ENCODE assay signal across 1 cellular context in genomic region chr20:63859166-63859699, GRCh38.
TF ChIP-seq lines count a peak whose summit lies in the region.

No MANE protein-coding gene starts in this region.

TF ChIP-seq in HepG2, 621 proteins besides CTCF, POLR2A, EP300 and RAD21 (continues in another document):
- TF ChIP-seq MXD4 (CRISPR knock-in tag; IDR thresholded peaks at IDR 0.05) (0 out of 2 replicates have a peak, but pooled peaks have one; percentile 15), ZSCAN21 (CRISPR knock-in tag; IDR thresholded peaks at IDR 0.05; ENCODE audit: borderline replicate concordance) (0 out of 2 replicates have a peak, but pooled peaks have one; percentile 17), ZNF598 (CRISPR knock-in tag; IDR thresholded peaks at IDR 0.05; ENCODE audit: borderline replicate concordance) (0 out of 2 replicates have a peak, but pooled peaks have one; percentile 9), FOSL2 (CRISPR knock-in tag; IDR thresholded peaks at IDR 0.05) (no peak), IRX3 (CRISPR knock-in tag; IDR thresholded peaks at IDR 0.05; ENCODE audit: borderline replicate concordance, low read depth) (0 out of 2 replicates have a peak, but pooled peaks have one; percentile 58), ZNF251 (CRISPR knock-in tag; IDR thresholded peaks at IDR 0.05) (0 out of 2 replicates have a peak, but pooled peaks have one; percentile 86), ISX (CRISPR knock-in tag; conservative IDR thresholded peaks at IDR 0.05) (0 out of 2 replicates have a peak, but pooled peaks have one; percentile 91), NCOA5 (CRISPR knock-in tag; IDR thresholded peaks at IDR 0.05) (0 out of 2 replicates have a peak, but pooled peaks have one; percentile 73), PITX1 (CRISPR knock-in tag; IDR thresholded peaks at IDR 0.05) (no peak), NFKB2 (CRISPR knock-in tag; IDR thresholded peaks at IDR 0.05; ENCODE audit: borderline replicate concordance) (0 out of 2 replicates have a peak, but pooled peaks have one; percentile 27), ZBTB44 (CRISPR knock-in tag; IDR thresholded peaks at IDR 0.05) (no peak), DZIP1 (CRISPR knock-in tag; IDR thresholded peaks at IDR 0.05) (0 out of 2 replicates have a peak, but pooled peaks have one; percentile 51), STAT6 (CRISPR knock-in tag; IDR thresholded peaks at IDR 0.05; ENCODE audit: borderline replicate concordance) (peak; percentile 90; the same call in 1 of the 2 replicates), NRL (CRISPR knock-in tag; IDR thresholded peaks at IDR 0.05; ENCODE audit: borderline replicate concordance) (peak; percentile 67), HDAC6 (IDR thresholded peaks at IDR 0.05; ENCODE audit: low read depth, low read length) (no peak), POLR2AphosphoS5 (IDR thresholded peaks at IDR 0.05; ENCODE audit: low read depth, low read length) (peak; percentile 27; the same call in 1 of the 2 replicates), MXD1 (CRISPR knock-in tag; IDR thresholded peaks at IDR 0.05) (no peak), ZNF232 (CRISPR knock-in tag; IDR thresholded peaks at IDR 0.05; ENCODE audit: borderline replicate concordance) (0 out of 2 replicates have a peak, but pooled peaks have one; percentile 36), PHF8 (CRISPR knock-in tag; IDR thresholded peaks at IDR 0.05) (peak; percentile 6), TEAD2 (CRISPR knock-in tag; IDR thresholded peaks at IDR 0.05) (no peak), CENPT (CRISPR knock-in tag; IDR thresholded peaks at IDR 0.05; ENCODE audit: low read depth) (0 out of 2 replicates have a peak, but pooled peaks have one; percentile 68), ZBTB43 (CRISPR knock-in tag; conservative IDR thresholded peaks at IDR 0.05) (0 out of 2 replicates have a peak, but pooled peaks have one; percentile 70), ZNF563 (CRISPR knock-in tag; IDR thresholded peaks at IDR 0.05) (peak; percentile 16; the same call in 1 of the 2 replicates), PAF1 (CRISPR knock-in tag; IDR thresholded peaks at IDR 0.05) (0 out of 2 replicates have a peak, but pooled peaks have one; percentile 42), ZNF33A (CRISPR knock-in tag; IDR thresholded peaks at IDR 0.05; ENCODE audit: borderline replicate concordance) (no peak), ZNF546 (CRISPR knock-in tag; conservative IDR thresholded peaks at IDR 0.05) (peak; percentile 61), PCBP2 (optimal IDR thresholded peaks at IDR 0.05; ENCODE audit: low read depth, low read length, poor library complexity, severe bottlenecking) (no peak), SYNCRIP (IDR thresholded peaks at IDR 0.05; ENCODE audit: insufficient read depth, low read depth, low read length) (no peak), ISL2 (CRISPR knock-in tag; IDR thresholded peaks at IDR 0.05) (0 out of 2 replicates have a peak, but pooled peaks have one; percentile 4), PAX8 (CRISPR knock-in tag; IDR thresholded peaks at IDR 0.05; ENCODE audit: borderline replicate concordance) (no peak), ZNF205 (CRISPR knock-in tag; IDR thresholded peaks at IDR 0.05) (0 out of 2 replicates have a peak, but pooled peaks have one; percentile 5), RNF2 (conservative IDR thresholded peaks at IDR 0.05; ENCODE audit: low read depth) (no peak), SKIL (CRISPR knock-in tag; IDR thresholded peaks at IDR 0.05; ENCODE audit: borderline replicate concordance) (peak; percentile 11; the same call in 1 of the 2 replicates), ADNP (CRISPR knock-in tag; IDR thresholded peaks at IDR 0.05) (0 out of 2 replicates have a peak, but pooled peaks have one; percentile 21)
- TF ChIP-seq, protein P1, sequence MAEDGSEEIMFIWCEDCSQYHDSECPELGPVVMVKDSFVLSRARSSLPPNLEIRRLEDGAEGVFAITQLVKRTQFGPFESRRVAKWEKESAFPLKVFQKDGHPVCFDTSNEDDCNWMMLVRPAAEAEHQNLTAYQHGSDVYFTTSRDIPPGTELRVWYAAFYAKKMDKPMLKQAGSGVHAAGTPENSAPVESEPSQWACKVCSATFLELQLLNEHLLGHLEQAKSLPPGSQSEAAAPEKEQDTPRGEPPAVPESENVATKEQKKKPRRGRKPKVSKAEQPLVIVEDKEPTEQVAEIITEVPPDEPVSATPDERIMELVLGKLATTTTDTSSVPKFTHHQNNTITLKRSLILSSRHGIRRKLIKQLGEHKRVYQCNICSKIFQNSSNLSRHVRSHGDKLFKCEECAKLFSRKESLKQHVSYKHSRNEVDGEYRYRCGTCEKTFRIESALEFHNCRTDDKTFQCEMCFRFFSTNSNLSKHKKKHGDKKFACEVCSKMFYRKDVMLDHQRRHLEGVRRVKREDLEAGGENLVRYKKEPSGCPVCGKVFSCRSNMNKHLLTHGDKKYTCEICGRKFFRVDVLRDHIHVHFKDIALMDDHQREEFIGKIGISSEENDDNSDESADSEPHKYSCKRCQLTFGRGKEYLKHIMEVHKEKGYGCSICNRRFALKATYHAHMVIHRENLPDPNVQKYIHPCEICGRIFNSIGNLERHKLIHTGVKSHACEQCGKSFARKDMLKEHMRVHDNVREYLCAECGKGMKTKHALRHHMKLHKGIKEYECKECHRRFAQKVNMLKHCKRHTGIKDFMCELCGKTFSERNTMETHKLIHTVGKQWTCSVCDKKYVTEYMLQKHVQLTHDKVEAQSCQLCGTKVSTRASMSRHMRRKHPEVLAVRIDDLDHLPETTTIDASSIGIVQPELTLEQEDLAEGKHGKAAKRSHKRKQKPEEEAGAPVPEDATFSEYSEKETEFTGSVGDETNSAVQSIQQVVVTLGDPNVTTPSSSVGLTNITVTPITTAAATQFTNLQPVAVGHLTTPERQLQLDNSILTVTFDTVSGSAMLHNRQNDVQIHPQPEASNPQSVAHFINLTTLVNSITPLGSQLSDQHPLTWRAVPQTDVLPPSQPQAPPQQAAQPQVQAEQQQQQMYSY (CRISPR knock-in tag; IDR thresholded peaks at IDR 0.05) = no peak
- TF ChIP-seq, protein P2, sequence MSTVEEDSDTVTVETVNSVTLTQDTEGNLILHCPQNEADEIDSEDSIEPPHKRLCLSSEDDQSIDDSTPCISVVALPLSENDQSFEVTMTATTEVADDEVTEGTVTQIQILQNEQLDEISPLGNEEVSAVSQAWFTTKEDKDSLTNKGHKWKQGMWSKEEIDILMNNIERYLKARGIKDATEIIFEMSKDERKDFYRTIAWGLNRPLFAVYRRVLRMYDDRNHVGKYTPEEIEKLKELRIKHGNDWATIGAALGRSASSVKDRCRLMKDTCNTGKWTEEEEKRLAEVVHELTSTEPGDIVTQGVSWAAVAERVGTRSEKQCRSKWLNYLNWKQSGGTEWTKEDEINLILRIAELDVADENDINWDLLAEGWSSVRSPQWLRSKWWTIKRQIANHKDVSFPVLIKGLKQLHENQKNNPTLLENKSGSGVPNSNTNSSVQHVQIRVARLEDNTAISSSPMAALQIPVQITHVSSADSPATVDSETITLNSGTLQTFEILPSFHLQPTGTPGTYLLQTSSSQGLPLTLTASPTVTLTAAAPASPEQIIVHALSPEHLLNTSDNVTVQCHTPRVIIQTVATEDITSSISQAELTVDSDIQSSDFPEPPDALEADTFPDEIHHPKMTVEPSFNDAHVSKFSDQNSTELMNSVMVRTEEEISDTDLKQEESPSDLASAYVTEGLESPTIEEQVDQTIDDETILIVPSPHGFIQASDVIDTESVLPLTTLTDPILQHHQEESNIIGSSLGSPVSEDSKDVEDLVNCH (CRISPR knock-in tag; IDR thresholded peaks at IDR 0.05) = no peak
- TF ChIP-seq, protein P3, sequence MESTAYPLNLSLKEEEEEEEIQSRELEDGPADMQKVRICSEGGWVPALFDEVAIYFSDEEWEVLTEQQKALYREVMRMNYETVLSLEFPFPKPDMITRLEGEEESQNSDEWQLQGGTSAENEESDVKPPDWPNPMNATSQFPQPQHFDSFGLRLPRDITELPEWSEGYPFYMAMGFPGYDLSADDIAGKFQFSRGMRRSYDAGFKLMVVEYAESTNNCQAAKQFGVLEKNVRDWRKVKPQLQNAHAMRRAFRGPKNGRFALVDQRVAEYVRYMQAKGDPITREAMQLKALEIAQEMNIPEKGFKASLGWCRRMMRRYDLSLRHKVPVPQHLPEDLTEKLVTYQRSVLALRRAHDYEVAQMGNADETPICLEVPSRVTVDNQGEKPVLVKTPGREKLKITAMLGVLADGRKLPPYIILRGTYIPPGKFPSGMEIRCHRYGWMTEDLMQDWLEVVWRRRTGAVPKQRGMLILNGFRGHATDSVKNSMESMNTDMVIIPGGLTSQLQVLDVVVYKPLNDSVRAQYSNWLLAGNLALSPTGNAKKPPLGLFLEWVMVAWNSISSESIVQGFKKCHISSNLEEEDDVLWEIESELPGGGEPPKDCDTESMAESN (CRISPR knock-in tag; conservative IDR thresholded peaks at IDR 0.05) = peak; percentile 62; the same call in 1 of the 2 replicates
